In genomic region chr15:42131826-42132806, GRCh38 we compare ENCODE assay signal across 1 cellular context.
TF ChIP-seq lines count a peak whose summit lies in the region.

No MANE protein-coding gene starts in this region.

TF ChIP-seq in H1, 55 proteins besides CTCF, POLR2A, EP300 and RAD21:
- TF ChIP-seq RXRA (IDR thresholded peaks at IDR 0.05; ENCODE audit: insufficient read depth, low read depth, low read length) = no peak
- no peak for TF ChIP-seq YY1 (IDR thresholded peaks at IDR 0.05; ENCODE audit: low read depth, low read length)
- TF ChIP-seq BACH1 (IDR thresholded peaks at IDR 0.05; ENCODE audit: low read length) = no peak
- TF ChIP-seq CBX8 (IDR thresholded peaks at IDR 0.05; ENCODE audit: borderline replicate concordance, low read depth, low read length) = no peak
- TF ChIP-seq CEBPB (IDR thresholded peaks at IDR 0.05; ENCODE audit: low read depth, low read length) = no peak
- no peak for TF ChIP-seq BCL11A (IDR thresholded peaks at IDR 0.05; ENCODE audit: low read depth in 2 of 2, low read length in 2 of 2)
